1 cellular context compared by ENCODE assay signal in the genomic region with DNA sequence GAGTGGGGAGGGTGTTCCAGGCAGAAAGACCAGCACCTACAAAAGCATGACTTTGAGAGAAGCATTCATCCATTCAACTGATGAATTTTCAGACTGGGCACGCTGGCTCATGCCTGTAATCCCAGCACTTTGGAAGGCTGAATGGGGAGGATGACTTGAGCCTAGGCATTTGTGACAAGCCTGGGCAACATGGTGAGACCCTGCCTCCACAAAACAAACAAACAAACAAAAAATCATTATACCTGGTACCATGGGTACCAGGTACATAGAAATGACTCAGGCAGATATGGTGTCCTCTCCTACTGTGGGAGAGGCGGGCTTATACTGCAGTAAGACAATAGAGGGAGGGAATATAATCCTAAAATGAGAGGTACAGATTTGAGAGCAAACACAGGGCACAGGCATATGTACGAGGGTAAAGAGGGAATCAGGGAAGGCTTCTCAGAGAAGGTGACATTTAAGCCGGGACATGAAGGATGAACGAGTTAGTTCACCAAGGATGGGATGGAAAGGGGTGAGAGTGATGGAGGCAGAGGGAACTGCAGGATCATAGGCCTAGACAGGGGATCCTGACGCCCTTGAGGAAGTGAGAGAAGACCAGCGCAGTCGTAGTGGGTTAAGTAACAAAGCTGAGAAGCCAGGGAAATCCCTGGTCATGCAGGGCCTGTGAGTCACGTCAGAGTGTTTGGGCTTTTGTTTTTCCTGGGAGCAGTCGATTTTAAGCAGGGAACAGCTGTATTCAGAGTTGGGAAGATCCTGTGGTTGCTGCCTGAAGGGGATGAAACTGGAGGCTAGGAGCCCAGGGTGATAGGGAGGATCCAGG.
TF ChIP-seq lines count a peak whose summit lies in the region.

No MANE protein-coding gene starts in this region.

TF ChIP-seq in GM23338, 12 proteins besides CTCF, POLR2A, EP300 and RAD21:
- TF ChIP-seq POLR2AphosphoS5 (IDR thresholded peaks at IDR 0.05; ENCODE audit: low read depth) (no peak), CREB1 (CRISPR knock-in tag; IDR thresholded peaks at IDR 0.05; ENCODE audit: low read depth) (no peak), ZNF331 (CRISPR knock-in tag; IDR thresholded peaks at IDR 0.05; ENCODE audit: low read depth) (no peak), NANOG (IDR thresholded peaks at IDR 0.05; ENCODE audit: borderline replicate concordance) (no peak), JUNB (IDR thresholded peaks at IDR 0.05; ENCODE audit: unreplicated experiment) (no peak), ZNF114 (CRISPR knock-in tag; IDR thresholded peaks at IDR 0.05) (no peak), EZH2phosphoT487 (IDR thresholded peaks at IDR 0.05; ENCODE audit: unreplicated experiment) (no peak), EZH2 (IDR thresholded peaks at IDR 0.05; ENCODE audit: low read depth, unreplicated experiment) (no peak), ETS1 (IDR thresholded peaks at IDR 0.05) (no peak), STAT1 (IDR thresholded peaks at IDR 0.05; ENCODE audit: unreplicated experiment) (no peak)
- TF ChIP-seq, protein P1, sequence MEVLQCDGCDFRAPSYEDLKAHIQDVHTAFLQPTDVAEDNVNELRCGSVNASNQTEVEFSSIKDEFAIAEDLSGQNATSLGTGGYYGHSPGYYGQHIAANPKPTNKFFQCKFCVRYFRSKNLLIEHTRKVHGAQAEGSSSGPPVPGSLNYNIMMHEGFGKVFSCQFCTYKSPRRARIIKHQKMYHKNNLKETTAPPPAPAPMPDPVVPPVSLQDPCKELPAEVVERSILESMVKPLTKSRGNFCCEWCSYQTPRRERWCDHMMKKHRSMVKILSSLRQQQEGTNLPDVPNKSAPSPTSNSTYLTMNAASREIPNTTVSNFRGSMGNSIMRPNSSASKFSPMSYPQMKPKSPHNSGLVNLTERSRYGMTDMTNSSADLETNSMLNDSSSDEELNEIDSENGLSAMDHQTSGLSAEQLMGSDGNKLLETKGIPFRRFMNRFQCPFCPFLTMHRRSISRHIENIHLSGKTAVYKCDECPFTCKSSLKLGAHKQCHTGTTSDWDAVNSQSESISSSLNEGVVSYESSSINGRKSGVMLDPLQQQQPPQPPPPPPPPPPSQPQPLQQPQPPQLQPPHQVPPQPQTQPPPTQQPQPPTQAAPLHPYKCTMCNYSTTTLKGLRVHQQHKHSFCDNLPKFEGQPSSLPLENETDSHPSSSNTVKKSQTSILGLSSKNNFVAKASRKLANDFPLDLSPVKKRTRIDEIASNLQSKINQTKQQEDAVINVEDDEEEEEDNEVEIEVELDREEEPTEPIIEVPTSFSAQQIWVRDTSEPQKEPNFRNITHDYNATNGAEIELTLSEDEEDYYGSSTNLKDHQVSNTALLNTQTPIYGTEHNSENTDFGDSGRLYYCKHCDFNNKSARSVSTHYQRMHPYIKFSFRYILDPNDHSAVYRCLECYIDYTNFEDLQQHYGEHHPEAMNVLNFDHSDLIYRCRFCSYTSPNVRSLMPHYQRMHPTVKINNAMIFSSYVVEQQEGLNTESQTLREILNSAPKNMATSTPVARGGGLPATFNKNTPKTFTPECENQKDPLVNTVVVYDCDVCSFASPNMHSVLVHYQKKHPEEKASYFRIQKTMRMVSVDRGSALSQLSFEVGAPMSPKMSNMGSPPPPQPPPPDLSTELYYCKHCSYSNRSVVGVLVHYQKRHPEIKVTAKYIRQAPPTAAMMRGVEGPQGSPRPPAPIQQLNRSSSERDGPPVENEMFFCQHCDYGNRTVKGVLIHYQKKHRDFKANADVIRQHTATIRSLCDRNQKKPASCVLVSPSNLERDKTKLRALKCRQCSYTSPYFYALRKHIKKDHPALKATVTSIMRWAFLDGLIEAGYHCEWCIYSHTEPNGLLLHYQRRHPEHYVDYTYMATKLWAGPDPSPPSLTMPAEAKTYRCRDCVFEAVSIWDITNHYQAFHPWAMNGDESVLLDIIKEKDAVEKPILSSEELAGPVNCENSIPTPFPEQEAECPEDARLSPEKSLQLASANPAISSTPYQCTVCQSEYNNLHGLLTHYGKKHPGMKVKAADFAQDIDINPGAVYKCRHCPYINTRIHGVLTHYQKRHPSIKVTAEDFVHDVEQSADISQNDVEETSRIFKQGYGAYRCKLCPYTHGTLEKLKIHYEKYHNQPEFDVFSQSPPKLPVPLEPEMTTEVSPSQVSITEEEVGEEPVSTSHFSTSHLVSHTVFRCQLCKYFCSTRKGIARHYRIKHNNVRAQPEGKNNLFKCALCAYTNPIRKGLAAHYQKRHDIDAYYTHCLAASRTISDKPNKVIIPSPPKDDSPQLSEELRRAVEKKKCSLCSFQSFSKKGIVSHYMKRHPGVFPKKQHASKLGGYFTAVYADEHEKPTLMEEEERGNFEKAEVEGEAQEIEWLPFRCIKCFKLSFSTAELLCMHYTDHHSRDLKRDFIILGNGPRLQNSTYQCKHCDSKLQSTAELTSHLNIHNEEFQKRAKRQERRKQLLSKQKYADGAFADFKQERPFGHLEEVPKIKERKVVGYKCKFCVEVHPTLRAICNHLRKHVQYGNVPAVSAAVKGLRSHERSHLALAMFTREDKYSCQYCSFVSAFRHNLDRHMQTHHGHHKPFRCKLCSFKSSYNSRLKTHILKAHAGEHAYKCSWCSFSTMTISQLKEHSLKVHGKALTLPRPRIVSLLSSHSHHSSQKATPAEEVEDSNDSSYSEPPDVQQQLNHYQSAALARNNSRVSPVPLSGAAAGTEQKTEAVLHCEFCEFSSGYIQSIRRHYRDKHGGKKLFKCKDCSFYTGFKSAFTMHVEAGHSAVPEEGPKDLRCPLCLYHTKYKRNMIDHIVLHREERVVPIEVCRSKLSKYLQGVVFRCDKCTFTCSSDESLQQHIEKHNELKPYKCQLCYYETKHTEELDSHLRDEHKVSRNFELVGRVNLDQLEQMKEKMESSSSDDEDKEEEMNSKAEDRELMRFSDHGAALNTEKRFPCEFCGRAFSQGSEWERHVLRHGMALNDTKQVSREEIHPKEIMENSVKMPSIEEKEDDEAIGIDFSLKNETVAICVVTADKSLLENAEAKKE (CRISPR knock-in tag; IDR thresholded peaks at IDR 0.05): no peak
- TF ChIP-seq, protein P2, sequence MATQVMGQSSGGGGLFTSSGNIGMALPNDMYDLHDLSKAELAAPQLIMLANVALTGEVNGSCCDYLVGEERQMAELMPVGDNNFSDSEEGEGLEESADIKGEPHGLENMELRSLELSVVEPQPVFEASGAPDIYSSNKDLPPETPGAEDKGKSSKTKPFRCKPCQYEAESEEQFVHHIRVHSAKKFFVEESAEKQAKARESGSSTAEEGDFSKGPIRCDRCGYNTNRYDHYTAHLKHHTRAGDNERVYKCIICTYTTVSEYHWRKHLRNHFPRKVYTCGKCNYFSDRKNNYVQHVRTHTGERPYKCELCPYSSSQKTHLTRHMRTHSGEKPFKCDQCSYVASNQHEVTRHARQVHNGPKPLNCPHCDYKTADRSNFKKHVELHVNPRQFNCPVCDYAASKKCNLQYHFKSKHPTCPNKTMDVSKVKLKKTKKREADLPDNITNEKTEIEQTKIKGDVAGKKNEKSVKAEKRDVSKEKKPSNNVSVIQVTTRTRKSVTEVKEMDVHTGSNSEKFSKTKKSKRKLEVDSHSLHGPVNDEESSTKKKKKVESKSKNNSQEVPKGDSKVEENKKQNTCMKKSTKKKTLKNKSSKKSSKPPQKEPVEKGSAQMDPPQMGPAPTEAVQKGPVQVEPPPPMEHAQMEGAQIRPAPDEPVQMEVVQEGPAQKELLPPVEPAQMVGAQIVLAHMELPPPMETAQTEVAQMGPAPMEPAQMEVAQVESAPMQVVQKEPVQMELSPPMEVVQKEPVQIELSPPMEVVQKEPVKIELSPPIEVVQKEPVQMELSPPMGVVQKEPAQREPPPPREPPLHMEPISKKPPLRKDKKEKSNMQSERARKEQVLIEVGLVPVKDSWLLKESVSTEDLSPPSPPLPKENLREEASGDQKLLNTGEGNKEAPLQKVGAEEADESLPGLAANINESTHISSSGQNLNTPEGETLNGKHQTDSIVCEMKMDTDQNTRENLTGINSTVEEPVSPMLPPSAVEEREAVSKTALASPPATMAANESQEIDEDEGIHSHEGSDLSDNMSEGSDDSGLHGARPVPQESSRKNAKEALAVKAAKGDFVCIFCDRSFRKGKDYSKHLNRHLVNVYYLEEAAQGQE (IDR thresholded peaks at IDR 0.05; ENCODE audit: unreplicated experiment): no peak
